Comparison of ENCODE assay signal across 12 cellular contexts in genomic region chr9:81729141-81729540, GRCh38. TPM values are rescaled to one million over a fixed set of nuclear protein-coding genes. Genes with fewer than 3 reads are reported as not detected.
DNase-seq lines count a peak whose midpoint lies in the region; ATAC-seq and TF ChIP-seq lines count a peak whose summit lies in the region.
"Had no signal": no experiment of that assay in that cellular context is flagged by ENCODE, and none has a peak within 500 bp of the region (broad histone marks: within the 10 kb centered on the region; RNA-seq: fewer than 3 reads in every experiment).

No MANE protein-coding gene starts in this region.

- no peaks in the 10 kb centered on the region for H4K20me1 ChIP-seq in MM.1S (ENCODE audit: insufficient read depth, low read length)

- no peaks in the 10 kb centered on the region for H3K27me3 Mint-ChIP-seq in stimulated activated memory B cell treated with anti-CD40 and anti-IgM and Interleukin-4, amounts not matched to agents 10 μg/mL and 1 μg/mL and 100 μg/mL, for 72 hours
- H3K27me3 Mint-ChIP-seq in MCF 10A (ENCODE audit: insufficient read depth, unreplicated experiment) = no peaks in the 10 kb centered on the region

- peak overlapping the region; percentile 81 for H3K27ac Mint-ChIP-seq in stimulated activated memory B cell treated with anti-CD40 and anti-IgM and Interleukin-4, amounts not matched to agents 10 μg/mL and 1 μg/mL and 100 μg/mL, for 72 hours
- H3K27ac Mint-ChIP-seq in MCF 10A (ENCODE audit: low read depth, unreplicated experiment) = no peak overlapping the region
- H3K27ac Mint-ChIP-seq: activated T-cell treated with anti-CD3 and anti-CD28 coated beads, Interleukin-2, amount 50 U/mL, for 72 hours had no signal

- H3F3A ChIP-seq in MM.1S (ENCODE audit: insufficient read depth, low read length) = no peaks in the 10 kb centered on the region

- ATAC-seq in HG02870 (IDR thresholded peaks at IDR 0.05; ENCODE audit: unreplicated experiment) = peak; percentile 66
- ATAC-seq in stimulated activated memory B cell treated with anti-CD40 and anti-IgM and Interleukin-4, amounts not matched to agents 10 μg/mL and 1 μg/mL and 100 μg/mL, for 72 hours = peak; percentile 88
- ATAC-seq in esophagus mucosa = no peak
- ATAC-seq: activated T-cell treated with anti-CD3 and anti-CD28 coated beads, Interleukin-2, amount 50 U/mL, for 72 hours; gastrocnemius medialis had no signal

- intact Hi-C loops in MCF 10A (cut with micrococcal nuclease) = no loop called here

- TF ChIP-seq CTCF in MM.1S (IDR thresholded peaks at IDR 0.05; ENCODE audit: low read length) (no peak), MCF 10A (IDR thresholded peaks at IDR 0.05; ENCODE audit: unreplicated experiment) (no peak)

- H3K79me2 ChIP-seq in MM.1S (ENCODE audit: low read length) = no peaks in the 10 kb centered on the region

- BruUV-seq in MCF 10A (replicated peaks; lab: Mats Ljungman, UMichigan) = no TSS peak

- DNase-seq in NCI-H1105 treated with DMSO at 0.1 percent for 48 hours (lab: John Stamatoyannopoulos, UW) (peak; percentile 12), NCI-H1105 (lab: John Stamatoyannopoulos, UW) (no peak), MM.1S (peak; percentile 33), RKO (ENCODE audit: low spot score) (no peak), MCF 10A (ENCODE audit: unreplicated experiment) (no peak)
- DNase-seq: activated T-cell treated with anti-CD3 and anti-CD28 coated beads, Interleukin-2, amount 50 U/mL, for 72 hours; caudate nucleus; gastrocnemius medialis; stimulated activated CD4-positive, alpha-beta T cell treated with anti-CD3 and anti-CD28 coated beads, Interleukin-15, amount 100 ng/mL, for 24 hours had no signal

- peak overlapping the region; percentile 25; the same call in 1 of the 2 replicates for H3K27ac ChIP-seq in MM.1S (ENCODE audit: low read length)
- H3K27ac ChIP-seq: gastrocnemius medialis had no signal

- H3K9ac ChIP-seq in MM.1S (ENCODE audit: low read length) = no peak overlapping the region

- POLR2A ChIA-PET in MCF 10A (lab: Yijun Ruan, JAX) = no interaction called here

- CTCF ChIA-PET in MCF 10A (lab: Yijun Ruan, JAX) = interaction anchor here (0.6 kb wide), 1 partner anchor 159 kb away, joined by 3 read pairs; no protein-coding TSS in a partner anchor

- no peaks in the 10 kb centered on the region for H3K27me3 ChIP-seq in MM.1S (replicated peaks; ENCODE audit: insufficient read depth, low read length)
- H3K27me3 ChIP-seq: gastrocnemius medialis had no signal

- peak overlapping the region; percentile 77 for H3K4me3 Mint-ChIP-seq in stimulated activated memory B cell treated with anti-CD40 and anti-IgM and Interleukin-4, amounts not matched to agents 10 μg/mL and 1 μg/mL and 100 μg/mL, for 72 hours
- H3K4me3 Mint-ChIP-seq in MCF 10A (ENCODE audit: unreplicated experiment) = no peak overlapping the region
- H3K4me3 Mint-ChIP-seq: activated T-cell treated with anti-CD3 and anti-CD28 coated beads, Interleukin-2, amount 50 U/mL, for 72 hours had no signal

- H3K36me3 Mint-ChIP-seq in stimulated activated memory B cell treated with anti-CD40 and anti-IgM and Interleukin-4, amounts not matched to agents 10 μg/mL and 1 μg/mL and 100 μg/mL, for 72 hours = no peaks in the 10 kb centered on the region
- H3K36me3 Mint-ChIP-seq in MCF 10A (ENCODE audit: insufficient read depth, unreplicated experiment) = no peaks in the 10 kb centered on the region

- H3K4me3 ChIP-seq in MM.1S (ENCODE audit: low read length) = peak overlapping the region; percentile 63
- H3K4me3 ChIP-seq: gastrocnemius medialis had no signal

- H3K4me2 ChIP-seq in MM.1S (ENCODE audit: low read depth, low read length) = peak overlapping the region; percentile 21

- no peaks in the 10 kb centered on the region for H3K36me3 ChIP-seq in MM.1S (replicated peaks; ENCODE audit: insufficient read depth, low read length)
- H3K36me3 ChIP-seq: gastrocnemius medialis had no signal

- peak overlapping the region; percentile 1 for H2AFZ ChIP-seq in MM.1S (ENCODE audit: low read length)

- no peaks in the 10 kb centered on the region for H3K9me3 ChIP-seq in MM.1S (replicated peaks; ENCODE audit: insufficient read depth, low read length)
- H3K9me3 ChIP-seq: gastrocnemius medialis had no signal

- H3K4me1 ChIP-seq in MM.1S (ENCODE audit: low read length) = no peaks in the 10 kb centered on the region
- H3K4me1 ChIP-seq: gastrocnemius medialis had no signal

- H3K4me1 Mint-ChIP-seq in stimulated activated memory B cell treated with anti-CD40 and anti-IgM and Interleukin-4, amounts not matched to agents 10 μg/mL and 1 μg/mL and 100 μg/mL, for 72 hours = peaks cover 13% of the 10 kb centered on the region
- H3K4me1 Mint-ChIP-seq in MCF 10A (ENCODE audit: insufficient read depth, unreplicated experiment) = no peaks in the 10 kb centered on the region

- no peaks in the 10 kb centered on the region for H3K9me2 ChIP-seq in MM.1S (replicated peaks; ENCODE audit: insufficient read depth, low read length)

- no peaks in the 10 kb centered on the region for H3K9me3 Mint-ChIP-seq in stimulated activated memory B cell treated with anti-CD40 and anti-IgM and Interleukin-4, amounts not matched to agents 10 μg/mL and 1 μg/mL and 100 μg/mL, for 72 hours
- H3K9me3 Mint-ChIP-seq in MCF 10A (ENCODE audit: unreplicated experiment) = no peaks in the 10 kb centered on the region

RNA-seq across cellular contexts. Expression of gene TLE1, which starts 39.8 kb away (rescaled TPM):
- total RNA-seq in MCF 10A (2022) = 21.9 and 26.8 TPM in 2 replicates
- total RNA-seq in esophagus mucosa = 12.0 TPM

Comparison
In these comparisons a context has a peak if more than half of its experiments do, and no peak if none do; other contexts are left out.
1. DNase-seq: peak in NCI-H1105 treated with DMSO at 0.1 percent for 48 hours (single experiment) and MM.1S (single experiment); none in NCI-H1105 (single experiment), RKO (single experiment) and MCF 10A (single experiment).